In the genomic region with DNA sequence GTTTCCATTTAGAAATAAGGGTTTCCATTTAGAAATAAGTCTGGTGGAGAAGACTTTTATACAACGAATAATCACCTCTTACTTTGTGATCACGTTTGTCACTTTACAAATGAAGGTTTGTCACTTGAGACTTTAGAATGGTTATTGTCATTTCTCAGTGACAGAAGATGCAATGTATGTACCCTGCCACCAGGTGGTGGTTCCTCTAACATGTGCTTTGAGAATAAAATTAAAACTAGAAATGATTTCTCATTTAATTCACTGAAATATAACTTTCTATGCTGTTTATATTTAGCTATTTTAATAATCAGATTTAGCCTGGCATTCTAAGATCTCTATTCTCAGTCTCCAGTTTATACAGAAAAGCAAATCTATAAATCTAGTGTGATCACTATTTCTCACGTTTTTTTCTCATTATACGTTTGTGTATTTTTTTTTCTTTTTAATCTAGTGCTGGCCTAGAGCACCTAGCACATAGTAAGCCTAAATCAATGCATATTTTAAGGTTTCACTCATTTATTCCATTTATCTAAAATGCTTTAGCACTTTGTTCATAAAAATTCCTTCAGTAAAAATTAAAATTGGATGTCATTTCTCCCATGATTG, we compare ENCODE assay signal across 8 cellular contexts. TPM values are rescaled to one million over a fixed set of nuclear protein-coding genes. Genes with fewer than 3 reads are reported as not detected.
DNase-seq lines count a peak whose midpoint lies in the region; ATAC-seq and TF ChIP-seq lines count a peak whose summit lies in the region.

No MANE protein-coding gene starts in this region.

- no peaks in the 10 kb centered on the region for H3K27me3 ChIP-seq in gastrocnemius medialis

- no peaks in the 10 kb centered on the region for H3K9me3 ChIP-seq in gastrocnemius medialis

- in situ Hi-C loops in gastrocnemius medialis (cut with MboI; ENCODE audit: low sequenced_read_pairs in 4 of 4): no loop called here

- intact Hi-C loops in gastrocnemius medialis (cut with DNase I; ENCODE audit: low total_unique reads): no loop called here

- no peaks in the 10 kb centered on the region for H3K4me1 ChIP-seq in gastrocnemius medialis

- H3K4me3 ChIP-seq in LNCaP clone FGC (ENCODE audit: low read depth, low read length): no peak overlapping the region
- no peak overlapping the region for H3K4me3 ChIP-seq in coronary artery
- H3K4me3 ChIP-seq in retinal pigment epithelial cell (ENCODE audit: low read length): no peak overlapping the region
- no peak overlapping the region for H3K4me3 ChIP-seq in gastrocnemius medialis

- TF ChIP-seq CTCF in LNCaP clone FGC (IDR thresholded peaks at IDR 0.05; ENCODE audit: control insufficient read depth, extremely low read depth, insufficient read depth) (peak; percentile 72), coronary artery (IDR thresholded peaks at IDR 0.05) (peak; percentile 33), retinal pigment epithelial cell (conservative IDR thresholded peaks at IDR 0.05; ENCODE audit: low read depth, low read length) (peak; percentile 77), gastrocnemius medialis (IDR thresholded peaks at IDR 0.05 in 4 of 5, conservative IDR thresholded peaks at IDR 0.05 in 1 of 5) (peak in 1 of 5 experiments; percentile 33)

- peak; percentile 4 to 15 for DNase-seq in AML-193 (lab: John Stamatoyannopoulos, UW)
- no peak for DNase-seq in LNCaP clone FGC (ENCODE audit: low read depth)
- no peak for DNase-seq in coronary artery (ENCODE audit: low spot score)
- no peak for DNase-seq in retinal pigment epithelial cell (ENCODE audit: low read depth)
- DNase-seq in A172 (ENCODE audit: low spot score): no peak
- DNase-seq in activated CD4-positive, alpha-beta T cell treated with anti-CD3 and anti-CD28 coated beads, Interleukin-2, amount 50 U/mL, for 1 hour: no peak
- DNase-seq in gastrocnemius medialis: no peak

- no peaks in the 10 kb centered on the region for H3K36me3 ChIP-seq in gastrocnemius medialis

- H3K27ac ChIP-seq in coronary artery: no peak overlapping the region
- no peak overlapping the region for H3K27ac ChIP-seq in gastrocnemius medialis

- no peak for TF ChIP-seq POLR2A in gastrocnemius medialis (IDR thresholded peaks at IDR 0.05)

- ATAC-seq in GM18870 (IDR thresholded peaks at IDR 0.05; ENCODE audit: unreplicated experiment) (peak; percentile 65), gastrocnemius medialis (no peak)

RNA-seq across cellular contexts. Expression of a gene that starts 57.4 kb away (rescaled TPM):
- not detected in 2 replicates for total RNA-seq in A172 (2014; rRNA removed; shearing (Covaris generic))
- not detected for total RNA-seq in gastrocnemius medialis

Comparison
In these comparisons a context has a peak if more than half of its experiments do, and no peak if none do; other contexts are left out.
1. DNase-seq: peak in AML-193 (2 of 2); none in LNCaP clone FGC (single experiment), coronary artery (single experiment), retinal pigment epithelial cell (single experiment), A172 (single experiment), activated CD4-positive, alpha-beta T cell treated with anti-CD3 and anti-CD28 coated beads, Interleukin-2, amount 50 U/mL, for 1 hour (single experiment) and gastrocnemius medialis (0 of 2).